In genomic region chr5:181160144-181160754, GRCh38 we compare ENCODE assay signal across 8 cellular contexts. TPM values are rescaled to one million over a fixed set of nuclear protein-coding genes. Genes with fewer than 3 reads are reported as not detected.
DNase-seq lines count a peak whose midpoint lies in the region; ATAC-seq lines count a peak whose summit lies in the region.
"Had no signal": no experiment of that assay in that cellular context is flagged by ENCODE, and none has a peak within 500 bp of the region (broad histone marks: within the 10 kb centered on the region; RNA-seq: fewer than 3 reads in every experiment).

No MANE protein-coding gene starts in this region.

- peaks cover 25% of the 10 kb centered on the region for H3K27me3 ChIP-seq in skeletal muscle satellite cell (ENCODE audit: control insufficient read depth, insufficient read depth, low read length)

- intact Hi-C loops in left ventricle myocardium superior (cut with micrococcal nuclease): no loop called here

- peak; percentile 21 for DNase-seq in SK-MEL-5 (ENCODE audit: low read depth, low spot score)
- DNase-seq in activated naive CD4-positive, alpha-beta T cell treated with anti-CD3 and anti-CD28 coated beads, Interleukin-2, amount 50 U/mL, for 16 hours: peak; percentile 77
- peak; percentile 52 for DNase-seq in left ventricle myocardium superior
- DNase-seq in LoVo (ENCODE audit: low spot score): no peak

- H3K36me3 ChIP-seq in skeletal muscle satellite cell (ENCODE audit: insufficient read depth, low read length): no peaks in the 10 kb centered on the region

- H3K9me3 ChIP-seq in skeletal muscle satellite cell (replicated peaks; ENCODE audit: low read length): no peaks in the 10 kb centered on the region

- H3K4me3 ChIP-seq in skeletal muscle satellite cell (ENCODE audit: low read length): peak overlapping the region; percentile 71

- peak overlapping the region; percentile 81 for H3K4me2 ChIP-seq in skeletal muscle satellite cell (ENCODE audit: low read length)

- peak; percentile 59 for ATAC-seq in GM18502 (IDR thresholded peaks at IDR 0.05; ENCODE audit: poor library complexity, unreplicated experiment)
- ATAC-seq in HG02884 (IDR thresholded peaks at IDR 0.05; ENCODE audit: unreplicated experiment): peak; percentile 50
- ATAC-seq in left ventricle myocardium superior: peak; percentile 66

- peaks cover 13% of the 10 kb centered on the region for H3K4me1 ChIP-seq in skeletal muscle satellite cell (ENCODE audit: control insufficient read depth, insufficient read depth, low read length)

- in situ Hi-C loops in SK-MEL-5 (cut with HindIII; ENCODE audit: low pct_unique_long_range_greater_than_20kb, low sequenced_read_pairs): no loop called here

- H3K9ac ChIP-seq in skeletal muscle satellite cell (ENCODE audit: low read depth, low read length): peak overlapping the region; percentile 54

RNA-seq across cellular contexts. Expression of gene OR2V2, which starts 12.9 kb away (rescaled TPM):
- total RNA-seq in SK-MEL-5 (2014; rRNA removed; shearing (Covaris generic)): not detected in 2 replicates
- polyA plus RNA-seq in SK-MEL-5 (2015; cell fraction: cytosol; rRNA removed): not detected in 2 replicates
- not detected in 2 replicates for polyA plus RNA-seq in SK-MEL-5 (2015; cell fraction: nucleus; rRNA removed)
- total RNA-seq in left ventricle myocardium superior: not detected
- not detected in 2 replicates for total RNA-seq in skeletal muscle satellite cell (2012; rRNA removed)
- total RNA-seq: liver had no signal
- polyA plus RNA-seq: liver had no signal

RNA-seq across cellular contexts. Expression of gene OR2V1, which starts 29.3 kb away (rescaled TPM):
- not detected in 2 replicates for total RNA-seq in SK-MEL-5 (2014; rRNA removed; shearing (Covaris generic))
- polyA plus RNA-seq in SK-MEL-5 (2015; cell fraction: cytosol; rRNA removed): not detected in 2 replicates
- polyA plus RNA-seq in SK-MEL-5 (2015; cell fraction: nucleus; rRNA removed): not detected in 2 replicates
- not detected for total RNA-seq in left ventricle myocardium superior
- not detected in 2 replicates for total RNA-seq in skeletal muscle satellite cell (2012; rRNA removed)
- total RNA-seq: liver had no signal
- polyA plus RNA-seq: liver had no signal

RNA-seq across cellular contexts. Expression of gene TRIM7, which starts 44.7 kb away (rescaled TPM):
- 4.1 and 6.8 TPM in 2 replicates for total RNA-seq in SK-MEL-5 (2014; rRNA removed; shearing (Covaris generic))
- polyA plus RNA-seq in SK-MEL-5 (2015; cell fraction: cytosol; rRNA removed): 2.5 and 3.3 TPM in 2 replicates
- 1.7 and 3.6 TPM in 2 replicates for polyA plus RNA-seq in SK-MEL-5 (2015; cell fraction: nucleus; rRNA removed)
- total RNA-seq in left ventricle myocardium superior: 20.0 TPM
- total RNA-seq in skeletal muscle satellite cell (2012; rRNA removed): 4.6 and 6.8 TPM in 2 replicates
